2 cellular contexts compared by ENCODE assay signal in the genomic region with DNA sequence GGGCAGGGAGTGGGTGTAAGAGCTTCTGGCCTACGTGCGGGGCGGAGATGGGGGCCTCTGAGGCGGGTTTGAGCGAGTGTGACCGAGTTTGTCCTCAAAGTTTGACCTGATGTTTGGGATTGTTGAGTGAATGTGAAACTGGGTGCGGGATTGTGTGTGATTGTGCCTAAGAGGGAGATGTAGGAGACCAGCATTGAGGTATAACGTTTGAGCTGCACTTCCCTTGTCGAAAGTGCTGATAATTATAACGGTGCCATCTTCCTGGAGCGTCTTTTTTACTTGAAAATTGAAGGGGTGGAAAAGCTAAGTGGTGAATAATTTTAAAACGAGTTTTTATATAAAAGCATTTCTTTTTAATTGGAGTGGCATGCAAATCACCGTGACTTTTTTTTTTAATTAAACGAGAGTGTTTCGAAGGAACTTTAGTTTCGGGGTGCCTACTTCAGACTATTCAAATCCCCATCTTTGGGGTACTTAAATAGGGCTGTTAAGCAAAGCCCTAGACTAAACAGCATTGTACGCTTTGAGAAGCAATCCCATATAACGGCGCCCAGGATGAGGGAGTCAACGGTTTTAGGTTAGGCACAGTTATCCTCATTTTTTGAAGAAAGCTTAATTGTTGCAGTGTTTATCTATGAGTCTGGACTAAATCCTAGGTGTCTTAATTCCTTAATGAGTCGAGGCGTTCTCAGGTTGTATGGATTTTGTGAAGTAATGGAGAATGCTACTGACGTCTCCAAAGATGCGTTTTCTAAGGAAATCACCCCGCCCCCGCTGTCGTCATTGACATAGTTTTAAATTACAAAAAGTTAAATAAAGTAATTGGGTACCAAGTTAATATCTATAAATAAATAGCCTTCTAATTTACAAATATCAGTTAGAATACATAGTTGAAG.
TF ChIP-seq lines count a peak whose summit lies in the region.

No MANE protein-coding gene starts in this region.

TF ChIP-seq in K562, 482 proteins besides CTCF, POLR2A, EP300 and RAD21 (continued from another document and continues in another):
- TF ChIP-seq, protein P1, sequence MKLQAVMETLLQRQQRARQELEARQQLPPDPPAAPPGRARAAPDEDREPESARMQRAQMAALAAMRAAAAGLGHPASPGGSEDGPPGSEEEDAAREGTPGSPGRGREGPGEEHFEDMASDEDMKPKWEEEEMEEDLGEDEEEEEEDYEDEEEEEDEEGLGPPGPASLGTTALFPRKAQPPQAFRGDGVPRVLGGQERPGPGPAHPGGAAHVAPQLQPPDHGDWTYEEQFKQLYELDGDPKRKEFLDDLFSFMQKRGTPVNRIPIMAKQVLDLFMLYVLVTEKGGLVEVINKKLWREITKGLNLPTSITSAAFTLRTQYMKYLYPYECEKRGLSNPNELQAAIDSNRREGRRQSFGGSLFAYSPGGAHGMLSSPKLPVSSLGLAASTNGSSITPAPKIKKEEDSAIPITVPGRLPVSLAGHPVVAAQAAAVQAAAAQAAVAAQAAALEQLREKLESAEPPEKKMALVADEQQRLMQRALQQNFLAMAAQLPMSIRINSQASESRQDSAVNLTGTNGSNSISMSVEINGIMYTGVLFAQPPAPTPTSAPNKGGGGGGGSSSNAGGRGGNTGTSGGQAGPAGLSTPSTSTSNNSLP (IDR thresholded peaks at IDR 0.05; ENCODE audit: borderline replicate concordance, low read depth, low read length) = no peak
- TF ChIP-seq, protein P2, sequence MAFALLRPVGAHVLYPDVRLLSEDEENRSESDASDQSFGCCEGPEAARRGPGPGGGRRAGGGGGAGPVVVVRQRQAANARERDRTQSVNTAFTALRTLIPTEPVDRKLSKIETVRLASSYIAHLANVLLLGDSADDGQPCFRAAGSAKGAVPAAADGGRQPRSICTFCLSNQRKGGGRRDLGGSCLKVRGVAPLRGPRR (CRISPR knock-in tag; IDR thresholded peaks at IDR 0.05) = no peak
- TF ChIP-seq NCOA6 (IDR thresholded peaks at IDR 0.05) = no peak
- no peak for TF ChIP-seq RFX1 (IDR thresholded peaks at IDR 0.05)
- no peak for TF ChIP-seq KHSRP (IDR thresholded peaks at IDR 0.05)
- no peak for TF ChIP-seq KDM2B (CRISPR knock-in tag; IDR thresholded peaks at IDR 0.05)
- TF ChIP-seq ZNF134 (CRISPR knock-in tag; conservative IDR thresholded peaks at IDR 0.05) = no peak
- no peak for TF ChIP-seq TCFL5 (CRISPR knock-in tag; conservative IDR thresholded peaks at IDR 0.05)
- TF ChIP-seq SMARCC2 (IDR thresholded peaks at IDR 0.05; ENCODE audit: low read depth) = no peak
- no peak for TF ChIP-seq ZNF23 (CRISPR knock-in tag; IDR thresholded peaks at IDR 0.05)
- no peak for TF ChIP-seq SETDB1 (IDR thresholded peaks at IDR 0.05; ENCODE audit: low read length)
- TF ChIP-seq, protein P3, sequence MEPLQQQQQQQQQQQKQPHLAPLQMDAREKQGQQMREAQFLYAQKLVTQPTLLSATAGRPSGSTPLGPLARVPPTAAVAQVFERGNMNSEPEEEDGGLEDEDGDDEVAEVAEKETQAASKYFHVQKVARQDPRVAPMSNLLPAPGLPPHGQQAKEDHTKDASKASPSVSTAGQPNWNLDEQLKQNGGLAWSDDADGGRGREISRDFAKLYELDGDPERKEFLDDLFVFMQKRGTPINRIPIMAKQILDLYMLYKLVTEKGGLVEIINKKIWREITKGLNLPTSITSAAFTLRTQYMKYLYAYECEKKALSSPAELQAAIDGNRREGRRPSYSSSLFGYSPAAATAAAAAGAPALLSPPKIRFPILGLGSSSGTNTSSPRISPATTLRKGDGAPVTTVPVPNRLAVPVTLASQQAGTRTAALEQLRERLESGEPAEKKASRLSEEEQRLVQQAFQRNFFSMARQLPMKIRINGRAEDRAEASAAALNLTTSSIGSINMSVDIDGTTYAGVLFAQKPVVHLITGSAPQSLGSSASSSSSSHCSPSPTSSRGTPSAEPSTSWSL (CRISPR knock-in tag; IDR thresholded peaks at IDR 0.05; ENCODE audit: borderline replicate concordance) = no peak
- TF ChIP-seq CBX3 (IDR thresholded peaks at IDR 0.05; ENCODE audit: borderline replicate concordance in 1 of 2, low read length in 2 of 2) = no peak
- TF ChIP-seq ZNF785 (CRISPR knock-in tag; IDR thresholded peaks at IDR 0.05) = no peak
- TF ChIP-seq, protein P4, sequence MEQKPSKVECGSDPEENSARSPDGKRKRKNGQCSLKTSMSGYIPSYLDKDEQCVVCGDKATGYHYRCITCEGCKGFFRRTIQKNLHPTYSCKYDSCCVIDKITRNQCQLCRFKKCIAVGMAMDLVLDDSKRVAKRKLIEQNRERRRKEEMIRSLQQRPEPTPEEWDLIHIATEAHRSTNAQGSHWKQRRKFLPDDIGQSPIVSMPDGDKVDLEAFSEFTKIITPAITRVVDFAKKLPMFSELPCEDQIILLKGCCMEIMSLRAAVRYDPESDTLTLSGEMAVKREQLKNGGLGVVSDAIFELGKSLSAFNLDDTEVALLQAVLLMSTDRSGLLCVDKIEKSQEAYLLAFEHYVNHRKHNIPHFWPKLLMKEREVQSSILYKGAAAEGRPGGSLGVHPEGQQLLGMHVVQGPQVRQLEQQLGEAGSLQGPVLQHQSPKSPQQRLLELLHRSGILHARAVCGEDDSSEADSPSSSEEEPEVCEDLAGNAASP (IDR thresholded peaks at IDR 0.05) = no peak
- TF ChIP-seq ZNF224 (CRISPR knock-in tag; IDR thresholded peaks at IDR 0.05) = no peak; the same call in 1 of the 2 replicates
- no peak for TF ChIP-seq NRF1 (conservative IDR thresholded peaks at IDR 0.05 in 1 of 2, IDR thresholded peaks at IDR 0.05 in 1 of 2)
- no peak for TF ChIP-seq FOS (IDR thresholded peaks at IDR 0.05; ENCODE audit: extremely low read depth, insufficient read length)
- TF ChIP-seq, protein P5, sequence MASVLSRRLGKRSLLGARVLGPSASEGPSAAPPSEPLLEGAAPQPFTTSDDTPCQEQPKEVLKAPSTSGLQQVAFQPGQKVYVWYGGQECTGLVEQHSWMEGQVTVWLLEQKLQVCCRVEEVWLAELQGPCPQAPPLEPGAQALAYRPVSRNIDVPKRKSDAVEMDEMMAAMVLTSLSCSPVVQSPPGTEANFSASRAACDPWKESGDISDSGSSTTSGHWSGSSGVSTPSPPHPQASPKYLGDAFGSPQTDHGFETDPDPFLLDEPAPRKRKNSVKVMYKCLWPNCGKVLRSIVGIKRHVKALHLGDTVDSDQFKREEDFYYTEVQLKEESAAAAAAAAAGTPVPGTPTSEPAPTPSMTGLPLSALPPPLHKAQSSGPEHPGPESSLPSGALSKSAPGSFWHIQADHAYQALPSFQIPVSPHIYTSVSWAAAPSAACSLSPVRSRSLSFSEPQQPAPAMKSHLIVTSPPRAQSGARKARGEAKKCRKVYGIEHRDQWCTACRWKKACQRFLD (CRISPR knock-in tag; IDR thresholded peaks at IDR 0.05) = no peak
- no peak for TF ChIP-seq JUN (IDR thresholded peaks at IDR 0.05; ENCODE audit: borderline replicate concordance, low read depth, low read length)
- no peak for TF ChIP-seq JUN (CRISPR knock-in tag; IDR thresholded peaks at IDR 0.05; ENCODE audit: borderline replicate concordance)
- no peak for TF ChIP-seq TBP (optimal IDR thresholded peaks at IDR 0.05; ENCODE audit: low read depth, low read length)
- TF ChIP-seq CREB1 (IDR thresholded peaks at IDR 0.05) = no peak
- TF ChIP-seq CREB1 (CRISPR knock-in tag; IDR thresholded peaks at IDR 0.05) = no peak

TF ChIP-seq in HepG2, 621 proteins besides CTCF, POLR2A, EP300 and RAD21 (continued from another document and continues in another):
- TF ChIP-seq, protein P6, sequence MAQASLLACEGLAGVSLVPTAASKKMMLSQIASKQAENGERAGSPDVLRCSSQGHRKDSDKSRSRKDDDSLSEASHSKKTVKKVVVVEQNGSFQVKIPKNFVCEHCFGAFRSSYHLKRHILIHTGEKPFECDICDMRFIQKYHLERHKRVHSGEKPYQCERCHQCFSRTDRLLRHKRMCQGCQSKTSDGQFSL (CRISPR knock-in tag; IDR thresholded peaks at IDR 0.05) = no peak
- TF ChIP-seq ELF1 (CRISPR knock-in tag; IDR thresholded peaks at IDR 0.05) (no peak), ZNF143 (CRISPR knock-in tag; IDR thresholded peaks at IDR 0.05) (no peak), ZNF557 (CRISPR knock-in tag; IDR thresholded peaks at IDR 0.05) (peak; percentile 76; the same call in 1 of the 2 replicates), TBX2 (CRISPR knock-in tag; IDR thresholded peaks at IDR 0.05; ENCODE audit: borderline replicate concordance) (no peak), HNRNPH1 (optimal IDR thresholded peaks at IDR 0.05; ENCODE audit: low read depth, low read length) (peak; percentile 93), ATF1 (CRISPR knock-in tag; IDR thresholded peaks at IDR 0.05) (no peak), NR2F6 (IDR thresholded peaks at IDR 0.05) (no peak), NR2F6 (CRISPR knock-in tag; IDR thresholded peaks at IDR 0.05) (no peak), ZSCAN22 (CRISPR knock-in tag; IDR thresholded peaks at IDR 0.05) (no peak), PITX1 (CRISPR knock-in tag; IDR thresholded peaks at IDR 0.05) (no peak), RXRB (CRISPR knock-in tag; IDR thresholded peaks at IDR 0.05; ENCODE audit: borderline replicate concordance) (no peak), ZNF7 (CRISPR knock-in tag; IDR thresholded peaks at IDR 0.05) (no peak), ZNF768 (CRISPR knock-in tag; IDR thresholded peaks at IDR 0.05) (no peak), ZNF616 (CRISPR knock-in tag; IDR thresholded peaks at IDR 0.05; ENCODE audit: low read depth) (no peak), ZBTB8A (CRISPR knock-in tag; IDR thresholded peaks at IDR 0.05; ENCODE audit: borderline replicate concordance, low read depth) (no peak), FLYWCH1 (CRISPR knock-in tag; IDR thresholded peaks at IDR 0.05) (no peak), ZNF274 (CRISPR knock-in tag; IDR thresholded peaks at IDR 0.05) (no peak), ZNF816 (CRISPR knock-in tag; IDR thresholded peaks at IDR 0.05; ENCODE audit: borderline replicate concordance) (peak; percentile 26; the same call in 1 of the 2 replicates), FOXJ3 (CRISPR knock-in tag; IDR thresholded peaks at IDR 0.05; ENCODE audit: borderline replicate concordance) (no peak), ZNF558 (CRISPR knock-in tag; IDR thresholded peaks at IDR 0.05; ENCODE audit: borderline replicate concordance) (no peak), ZNF432 (CRISPR knock-in tag; IDR thresholded peaks at IDR 0.05; ENCODE audit: borderline replicate concordance) (no peak)
- TF ChIP-seq, protein P7, sequence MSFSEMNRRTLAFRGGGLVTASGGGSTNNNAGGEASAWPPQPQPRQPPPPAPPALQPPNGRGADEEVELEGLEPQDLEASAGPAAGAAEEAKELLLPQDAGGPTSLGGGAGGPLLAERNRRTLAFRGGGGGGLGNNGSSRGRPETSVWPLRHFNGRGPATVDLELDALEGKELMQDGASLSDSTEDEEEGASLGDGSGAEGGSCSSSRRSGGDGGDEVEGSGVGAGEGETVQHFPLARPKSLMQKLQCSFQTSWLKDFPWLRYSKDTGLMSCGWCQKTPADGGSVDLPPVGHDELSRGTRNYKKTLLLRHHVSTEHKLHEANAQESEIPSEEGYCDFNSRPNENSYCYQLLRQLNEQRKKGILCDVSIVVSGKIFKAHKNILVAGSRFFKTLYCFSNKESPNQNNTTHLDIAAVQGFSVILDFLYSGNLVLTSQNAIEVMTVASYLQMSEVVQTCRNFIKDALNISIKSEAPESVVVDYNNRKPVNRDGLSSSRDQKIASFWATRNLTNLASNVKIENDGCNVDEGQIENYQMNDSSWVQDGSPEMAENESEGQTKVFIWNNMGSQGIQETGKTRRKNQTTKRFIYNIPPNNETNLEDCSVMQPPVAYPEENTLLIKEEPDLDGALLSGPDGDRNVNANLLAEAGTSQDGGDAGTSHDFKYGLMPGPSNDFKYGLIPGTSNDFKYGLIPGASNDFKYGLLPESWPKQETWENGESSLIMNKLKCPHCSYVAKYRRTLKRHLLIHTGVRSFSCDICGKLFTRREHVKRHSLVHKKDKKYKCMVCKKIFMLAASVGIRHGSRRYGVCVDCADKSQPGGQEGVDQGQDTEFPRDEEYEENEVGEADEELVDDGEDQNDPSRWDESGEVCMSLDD (CRISPR knock-in tag; IDR thresholded peaks at IDR 0.05; ENCODE audit: borderline replicate concordance) = no peak
- TF ChIP-seq, protein P8, sequence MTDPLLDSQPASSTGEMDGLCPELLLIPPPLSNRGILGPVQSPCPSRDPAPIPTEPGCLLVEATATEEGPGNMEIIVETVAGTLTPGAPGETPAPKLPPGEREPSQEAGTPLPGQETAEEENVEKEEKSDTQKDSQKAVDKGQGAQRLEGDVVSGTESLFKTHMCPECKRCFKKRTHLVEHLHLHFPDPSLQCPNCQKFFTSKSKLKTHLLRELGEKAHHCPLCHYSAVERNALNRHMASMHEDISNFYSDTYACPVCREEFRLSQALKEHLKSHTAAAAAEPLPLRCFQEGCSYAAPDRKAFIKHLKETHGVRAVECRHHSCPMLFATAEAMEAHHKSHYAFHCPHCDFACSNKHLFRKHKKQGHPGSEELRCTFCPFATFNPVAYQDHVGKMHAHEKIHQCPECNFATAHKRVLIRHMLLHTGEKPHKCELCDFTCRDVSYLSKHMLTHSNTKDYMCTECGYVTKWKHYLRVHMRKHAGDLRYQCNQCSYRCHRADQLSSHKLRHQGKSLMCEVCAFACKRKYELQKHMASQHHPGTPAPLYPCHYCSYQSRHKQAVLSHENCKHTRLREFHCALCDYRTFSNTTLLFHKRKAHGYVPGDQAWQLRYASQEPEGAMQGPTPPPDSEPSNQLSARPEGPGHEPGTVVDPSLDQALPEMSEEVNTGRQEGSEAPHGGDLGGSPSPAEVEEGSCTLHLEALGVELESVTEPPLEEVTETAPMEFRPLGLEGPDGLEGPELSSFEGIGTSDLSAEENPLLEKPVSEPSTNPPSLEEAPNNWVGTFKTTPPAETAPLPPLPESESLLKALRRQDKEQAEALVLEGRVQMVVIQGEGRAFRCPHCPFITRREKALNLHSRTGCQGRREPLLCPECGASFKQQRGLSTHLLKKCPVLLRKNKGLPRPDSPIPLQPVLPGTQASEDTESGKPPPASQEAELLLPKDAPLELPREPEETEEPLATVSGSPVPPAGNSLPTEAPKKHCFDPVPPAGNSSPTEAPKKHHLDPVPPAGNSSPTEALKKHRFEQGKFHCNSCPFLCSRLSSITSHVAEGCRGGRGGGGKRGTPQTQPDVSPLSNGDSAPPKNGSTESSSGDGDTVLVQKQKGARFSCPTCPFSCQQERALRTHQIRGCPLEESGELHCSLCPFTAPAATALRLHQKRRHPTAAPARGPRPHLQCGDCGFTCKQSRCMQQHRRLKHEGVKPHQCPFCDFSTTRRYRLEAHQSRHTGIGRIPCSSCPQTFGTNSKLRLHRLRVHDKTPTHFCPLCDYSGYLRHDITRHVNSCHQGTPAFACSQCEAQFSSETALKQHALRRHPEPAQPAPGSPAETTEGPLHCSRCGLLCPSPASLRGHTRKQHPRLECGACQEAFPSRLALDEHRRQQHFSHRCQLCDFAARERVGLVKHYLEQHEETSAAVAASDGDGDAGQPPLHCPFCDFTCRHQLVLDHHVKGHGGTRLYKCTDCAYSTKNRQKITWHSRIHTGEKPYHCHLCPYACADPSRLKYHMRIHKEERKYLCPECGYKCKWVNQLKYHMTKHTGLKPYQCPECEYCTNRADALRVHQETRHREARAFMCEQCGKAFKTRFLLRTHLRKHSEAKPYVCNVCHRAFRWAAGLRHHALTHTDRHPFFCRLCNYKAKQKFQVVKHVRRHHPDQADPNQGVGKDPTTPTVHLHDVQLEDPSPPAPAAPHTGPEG (CRISPR knock-in tag; IDR thresholded peaks at IDR 0.05) = no peak
- TF ChIP-seq, protein P9, sequence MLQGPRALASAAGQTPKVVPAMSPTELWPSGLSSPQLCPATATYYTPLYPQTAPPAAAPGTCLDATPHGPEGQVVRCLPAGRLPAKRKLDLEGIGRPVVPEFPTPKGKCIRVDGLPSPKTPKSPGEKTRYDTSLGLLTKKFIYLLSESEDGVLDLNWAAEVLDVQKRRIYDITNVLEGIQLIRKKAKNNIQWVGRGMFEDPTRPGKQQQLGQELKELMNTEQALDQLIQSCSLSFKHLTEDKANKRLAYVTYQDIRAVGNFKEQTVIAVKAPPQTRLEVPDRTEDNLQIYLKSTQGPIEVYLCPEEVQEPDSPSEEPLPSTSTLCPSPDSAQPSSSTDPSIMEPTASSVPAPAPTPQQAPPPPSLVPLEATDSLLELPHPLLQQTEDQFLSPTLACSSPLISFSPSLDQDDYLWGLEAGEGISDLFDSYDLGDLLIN (CRISPR knock-in tag; IDR thresholded peaks at IDR 0.05; ENCODE audit: borderline replicate concordance) = no peak
